ENCODE assay signal across 8 cellular contexts in genomic region chr17:46922804-46923635, GRCh38. TPM values are rescaled to one million over a fixed set of nuclear protein-coding genes. Genes with fewer than 3 reads are reported as not detected.
A peak's percentile ranks its signal among the peaks of the same experiment; 100 is the strongest.
DNase-seq lines count a peak whose midpoint lies in the region; ATAC-seq and TF ChIP-seq lines count a peak whose summit lies in the region.

TSS of gene GOSR2 (plus strand) at chr17:46923160. CDS start at chr17:46923193, 33 bp downstream.

- TF ChIP-seq RAD21 in Ishikawa (IDR thresholded peaks at IDR 0.05; ENCODE audit: low read depth) = no peak

- H3K79me2 ChIP-seq in PC-9 (ENCODE audit: low read depth) = peaks cover 56% of the 10 kb centered on the region

- H3K9me2 ChIP-seq in PC-9 (ENCODE audit: insufficient read depth) = no peaks in the 10 kb centered on the region

- peak within 1 kb of the TSS; percentile 98 for H3K9ac ChIP-seq in muscle layer of colon (ENCODE audit: low read length)

- TSS peak; percentile 34 for BruUV-seq in PC-9 (replicated peaks; lab: Mats Ljungman, UMichigan)

- H3K27me3 ChIP-seq in PC-9 (ENCODE audit: insufficient read depth, low read depth) (no peaks in the 10 kb centered on the region), muscle layer of colon (ENCODE audit: control insufficient read depth in 1 of 2, insufficient read depth in 2 of 2, low read length in 2 of 2) (no peaks in the 10 kb centered on the region)

- CTCF ChIA-PET in PC-9 (lab: Charles Lee) = no interaction called here

- H2AFZ ChIP-seq in PC-9 = peak within 1 kb of the TSS; percentile 97

- H3K4me1 ChIP-seq in PC-9 (replicated peaks; ENCODE audit: insufficient read depth) (peaks cover 12% of the 10 kb centered on the region), muscle layer of colon (ENCODE audit: insufficient read depth, low read length) (peaks cover 18% of the 10 kb centered on the region)

- peaks cover 40% of the 10 kb centered on the region for H4K20me1 ChIP-seq in PC-9 (ENCODE audit: insufficient read depth)

- TF ChIP-seq EP300 in Ishikawa (IDR thresholded peaks at IDR 0.05; ENCODE audit: borderline replicate concordance) = peak; percentile 5; the same call in 1 of the 2 replicates

- no peaks in the 10 kb centered on the region for H3F3A ChIP-seq in PC-9 (ENCODE audit: insufficient read depth, low read depth)

- peak within 1 kb of the TSS; percentile 86 for H3K4me2 ChIP-seq in PC-9

- peak within 1 kb of the TSS; percentile 89 for H3K4me3 ChIP-seq in PC-9
- peak within 1 kb of the TSS; percentile 94 to 100 for H3K4me3 ChIP-seq in muscle layer of colon (ENCODE audit: low read depth in 1 of 2, low read length in 2 of 2)

- TF ChIP-seq POLR2A in erythroblast (IDR thresholded peaks at IDR 0.05; ENCODE audit: low read length) = peak; percentile 96

- ATAC-seq in GM21576 (IDR thresholded peaks at IDR 0.05; ENCODE audit: unreplicated experiment) = peak; percentile 78

- H3K36me3 ChIP-seq in PC-9 (ENCODE audit: low read depth) = peaks cover 11% of the 10 kb centered on the region; the same call in 1 of the 2 replicates
- no peaks in the 10 kb centered on the region for H3K36me3 ChIP-seq in muscle layer of colon (ENCODE audit: insufficient read depth, low read length)

- POLR2A ChIA-PET in PC-9 (lab: Charles Lee; ENCODE audit: unreplicated experiment) = no interaction called here

- peak; percentile 78 for DNase-seq in DMS153 (lab: John Stamatoyannopoulos, UW)
- DNase-seq in PC-9 = peak; percentile 76 to 86
- DNase-seq in activated T-cell treated with anti-CD3 and anti-CD28 coated beads, Interleukin-2, amount 50 U/mL, for 1 hour = peak; percentile 93
- DNase-seq in erythroblast (lab: John Stamatoyannopoulos, UW) = peak; percentile 95 to 96
- peak; percentile 77 to 78 for DNase-seq in stimulated activated CD8-positive, alpha-beta memory T cell treated with anti-CD3 and anti-CD28 coated beads, Interleukin-7, amount 100 ng/mL, for 1 hour (ENCODE audit: low read depth in 2 of 2)

- no peak for TF ChIP-seq CTCF in PC-9 (conservative IDR thresholded peaks at IDR 0.05)

- intact Hi-C loops in PC-9 (cut with micrococcal nuclease; ENCODE audit: unreplicated experiment) = no loop called here

- H3K9me3 ChIP-seq in PC-9 (ENCODE audit: insufficient read depth, low read depth) (no peaks in the 10 kb centered on the region), muscle layer of colon (ENCODE audit: low read length) (no peaks in the 10 kb centered on the region)

- peak within 1 kb of the TSS; percentile 83 for H3K27ac ChIP-seq in PC-9
- H3K27ac ChIP-seq in muscle layer of colon (ENCODE audit: low read depth, low read length) = peak within 1 kb of the TSS; percentile 89

TF ChIP-seq in Ishikawa, 13 proteins besides CTCF, POLR2A, EP300 and RAD21:
- TF ChIP-seq TAF1 (IDR thresholded peaks at IDR 0.05; ENCODE audit: low read depth) (peak; percentile 83), REST (IDR thresholded peaks at IDR 0.05; ENCODE audit: low read depth) (no peak), CREB1 (IDR thresholded peaks at IDR 0.05; ENCODE audit: low read depth) (no peak), USF1 (IDR thresholded peaks at IDR 0.05) (0 out of 2 replicates have a peak, but pooled peaks have one; percentile 6), TEAD4 (IDR thresholded peaks at IDR 0.05) (no peak; the same call in 1 of the 2 replicates), ZBTB7A (IDR thresholded peaks at IDR 0.05; ENCODE audit: low read depth) (no peak), CEBPB (IDR thresholded peaks at IDR 0.05) (peak; percentile 18; the same call in 1 of the 2 replicates), TCF12 (IDR thresholded peaks at IDR 0.05; ENCODE audit: low read depth) (0 out of 2 replicates have a peak, but pooled peaks have one; percentile 66), MAX (IDR thresholded peaks at IDR 0.05) (peak; percentile 83), YY1 (IDR thresholded peaks at IDR 0.05; ENCODE audit: low read depth) (peak; percentile 75), EGR1 (IDR thresholded peaks at IDR 0.05) (no peak; the same call in 1 of the 2 replicates), FOXM1 (IDR thresholded peaks at IDR 0.05; ENCODE audit: borderline replicate concordance, low read depth) (no peak), NFIC (IDR thresholded peaks at IDR 0.05) (0 out of 2 replicates have a peak, but pooled peaks have one; percentile 31)

RNA-seq across cellular contexts. Expression of gene GOSR2, which starts in this region (rescaled TPM):
- total RNA-seq in PC-9 (2021) = 31.7 and 34.5 TPM in 2 replicates

Comparison
In these comparisons a context has a peak if more than half of its experiments do, and no peak if none do; other contexts are left out.
1. Peak in every context shown above with its lines: DNase-seq, ATAC-seq, H3K4me3 ChIP-seq and H3K27ac ChIP-seq.